In the genomic region with DNA sequence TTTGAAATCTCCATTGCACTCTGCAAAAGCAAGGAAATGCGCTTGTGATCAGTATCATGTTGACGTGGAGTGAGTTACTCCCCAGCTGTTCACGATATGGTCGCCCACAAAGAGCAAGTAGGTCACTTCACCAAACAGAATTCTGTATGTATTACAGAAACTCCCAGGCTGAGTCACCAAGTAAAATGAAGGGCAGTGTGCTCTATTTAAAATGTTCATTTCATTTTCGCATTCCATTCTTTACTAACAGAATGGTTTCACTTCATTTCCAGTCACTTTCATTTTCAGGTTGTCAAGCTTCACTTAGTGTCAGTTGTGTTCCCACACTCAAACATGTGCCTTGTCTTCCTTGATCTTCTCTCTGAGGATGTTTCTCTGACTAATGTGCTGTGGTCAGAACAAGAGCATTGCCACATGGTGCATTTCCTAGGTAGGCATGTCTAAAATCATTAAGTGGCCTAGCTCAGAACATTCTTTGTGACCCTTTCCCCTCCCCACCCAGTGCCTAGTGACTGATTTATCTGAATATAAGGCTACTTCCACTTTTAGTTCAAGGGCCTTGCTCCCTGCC, we compare ENCODE assay signal across 8 cellular contexts.
DNase-seq lines count a peak whose midpoint lies in the region; ATAC-seq and TF ChIP-seq lines count a peak whose summit lies in the region.

No MANE protein-coding gene starts in this region.

- peak overlapping the region in 1 of 2 donors; percentile 71 for H3K27ac ChIP-seq in testis
- no peak overlapping the region for H3K27ac ChIP-seq in endodermal cell (ENCODE audit: low read depth, low read length)

- H3K9ac ChIP-seq in endodermal cell (ENCODE audit: extremely low read depth, low read length, poor library complexity, severe bottlenecking): no peak overlapping the region

- H3K4me1 Mint-ChIP-seq in endodermal cell: peaks cover 14% of the 10 kb centered on the region

- no peak overlapping the region for H3K4me3 ChIP-seq in testis
- no peak overlapping the region for H3K4me3 ChIP-seq in endodermal cell (ENCODE audit: low read length)

- H3K36me3 ChIP-seq in testis (ENCODE audit: low read depth, missing control alignments) (no peaks in the 10 kb centered on the region), endodermal cell (ENCODE audit: control insufficient read depth, insufficient read depth, low read length) (no peaks in the 10 kb centered on the region)

- peak; percentile 77 for DNase-seq in GM10248 (ENCODE audit: extremely low spot score)
- DNase-seq in Kasumi-1 (lab: John Stamatoyannopoulos, UW): peak; percentile 23 to 38
- peak; percentile 35 for DNase-seq in activated CD8-positive, alpha-beta memory T cell treated with anti-CD3 and anti-CD28 coated beads, Interleukin-2, amount 50 U/mL, for 4 hours
- DNase-seq in fibroblast of the conjunctiva (ENCODE audit: low read depth): peak; percentile 55
- no peak for DNase-seq in sciatic nerve (ENCODE audit: low spot score)
- DNase-seq in testis: no peak
- no peak for DNase-seq in endodermal cell

- H3K27ac Mint-ChIP-seq in endodermal cell: no peak overlapping the region

- WGBS in testis, 2 donors: 52 to 55% methylated on average over 5 of the region's 5 CpGs
- WGBS in endodermal cell (ENCODE audit: insufficient coverage in 1 of 2, insufficient read length in 1 of 2), 2 experiments: 91 to 93% methylated on average over 5 of the region's 5 CpGs

- ATAC-seq in GM21723 (IDR thresholded peaks at IDR 0.05; ENCODE audit: unreplicated experiment) (peak; percentile 94), sciatic nerve (peak; percentile 60)

- no peaks in the 10 kb centered on the region for H3K36me3 Mint-ChIP-seq in endodermal cell (ENCODE audit: low read depth)

- H3K27me3 ChIP-seq in testis (no peaks in the 10 kb centered on the region), endodermal cell (ENCODE audit: control insufficient read depth, insufficient read depth, low read length, poor library complexity, severe bottlenecking) (no peaks in the 10 kb centered on the region)

- no peaks in the 10 kb centered on the region for H3K9me3 ChIP-seq in testis
- no peaks in the 10 kb centered on the region for H3K9me3 ChIP-seq in endodermal cell (ENCODE audit: control insufficient read depth, low read length)

- TF ChIP-seq CTCF in GM10248 (IDR thresholded peaks at IDR 0.05; ENCODE audit: control extremely low read depth, extremely low read depth, low read depth, missing control alignments): no peak
- TF ChIP-seq CTCF in testis (IDR thresholded peaks at IDR 0.05): no peak
- TF ChIP-seq CTCF in endodermal cell (conservative IDR thresholded peaks at IDR 0.05): no peak

- no peaks in the 10 kb centered on the region for H3K9me3 Mint-ChIP-seq in endodermal cell

- CTCF ChIA-PET in GM10248 (lab: Yijun Ruan, JAX): interaction anchor here (1.1 to 1.7 kb wide), 4 partner anchors 9 to 22 kb away, joined by 3 to 4 read pairs (median 4); no protein-coding TSS in a partner anchor

- TF ChIP-seq POLR2A in testis (IDR thresholded peaks at IDR 0.05): no peak

- intact Hi-C loops in sciatic nerve (cut with DNase I) (no loop called here), testis (cut with DNase I; ENCODE audit: low total_unique reads) (no loop called here)

- no peaks in the 10 kb centered on the region for H3K27me3 Mint-ChIP-seq in endodermal cell (ENCODE audit: insufficient read depth)

- H3K4me1 ChIP-seq in testis (peaks cover 42% of the 10 kb centered on the region), endodermal cell (ENCODE audit: control insufficient read depth, insufficient read depth, low read length) (peaks cover 5% of the 10 kb centered on the region)

- POLR2A ChIA-PET in GM10248 (lab: Yijun Ruan, JAX): no interaction called here

- no peak overlapping the region for H3K4me3 Mint-ChIP-seq in endodermal cell

Comparison
In these comparisons a context has a peak if more than half of its experiments do, and no peak if none do; other contexts are left out.
1. DNase-seq: peak in GM10248 (single experiment), Kasumi-1 (2 of 2), activated CD8-positive, alpha-beta memory T cell treated with anti-CD3 and anti-CD28 coated beads, Interleukin-2, amount 50 U/mL, for 4 hours (single experiment) and fibroblast of the conjunctiva (single experiment); none in sciatic nerve (single experiment), testis (single experiment) and endodermal cell (single experiment).